In genomic region chr11:78381867-78382266, GRCh38 we compare ENCODE assay signal across 19 cellular contexts.
"Had no signal": no experiment of that assay in that cellular context is flagged by ENCODE, and none has a peak within 500 bp of the region (broad histone marks: within the 10 kb centered on the region; RNA-seq: fewer than 3 reads in every experiment).

No MANE protein-coding gene starts in this region.

- H3K9me3 ChIP-seq: adrenal gland, suprapubic skin had no signal

- H3K27me3 ChIP-seq: adrenal gland, suprapubic skin, upper lobe of right lung had no signal

- DNase-seq: activated CD4-positive, alpha-beta T cell treated with anti-CD3 and anti-CD28 coated beads, Interleukin-2, amount 10 ng/mL, durations not matched to agents 7 days and 5 days; activated CD4-positive, CD25-positive, alpha-beta regulatory T cell; activated CD8-positive, alpha-beta memory T cell treated with anti-CD3 and anti-CD28 coated beads for 24 hours; activated naive CD4-positive, alpha-beta T cell treated with anti-CD3 and anti-CD28 coated beads for 36 hours; adrenal gland; cortex of kidney; effector memory CD4-positive, alpha-beta T cell; left cardiac atrium; naive thymus-derived CD8-positive, alpha-beta T cell; occipital lobe; stimulated activated CD4-positive, alpha-beta T cell treated with anti-CD3 and anti-CD28 coated beads, Interleukin-2, amount 100 ng/mL, for 48 hours; stimulated activated naive CD8-positive, alpha-beta T cell treated with anti-CD3 and anti-CD28 coated beads, Interleukin-15, Interleukin-2, amounts not matched to agents 100 U/mL and 50 U/mL, for 24 hours; T-helper 2 cell; upper lobe of right lung had no signal

- H3K27ac Mint-ChIP-seq: activated CD4-positive, alpha-beta T cell treated with anti-CD3 and anti-CD28 coated beads, Interleukin-2, amount 10 ng/mL, durations not matched to agents 7 days and 5 days; activated naive CD4-positive, alpha-beta T cell treated with anti-CD3 and anti-CD28 coated beads for 36 hours; activated T-helper 17 cell treated with anti-CD3 and anti-CD28 coated beads, Interleukin-2, amount 50 U/mL, for 72 hours; naive thymus-derived CD8-positive, alpha-beta T cell had no signal

- H3K4me1 Mint-ChIP-seq: activated T-helper 17 cell treated with anti-CD3 and anti-CD28 coated beads, Interleukin-2, amount 50 U/mL, for 72 hours; central memory CD8-positive, alpha-beta T cell had no signal

- H3K4me3 Mint-ChIP-seq: activated CD4-positive, alpha-beta T cell treated with anti-CD3 and anti-CD28 coated beads, Interleukin-2, amount 10 ng/mL, durations not matched to agents 7 days and 5 days; activated naive CD4-positive, alpha-beta T cell treated with anti-CD3 and anti-CD28 coated beads for 36 hours; activated T-helper 17 cell treated with anti-CD3 and anti-CD28 coated beads, Interleukin-2, amount 50 U/mL, for 72 hours; central memory CD8-positive, alpha-beta T cell; naive thymus-derived CD8-positive, alpha-beta T cell had no signal

- H3K27me3 Mint-ChIP-seq: activated CD4-positive, alpha-beta T cell treated with anti-CD3 and anti-CD28 coated beads, Interleukin-2, amount 10 ng/mL, durations not matched to agents 7 days and 5 days; activated T-helper 17 cell treated with anti-CD3 and anti-CD28 coated beads, Interleukin-2, amount 50 U/mL, for 72 hours had no signal

- H3K4me3 ChIP-seq: adrenal gland, lung, suprapubic skin, upper lobe of right lung had no signal

- H3K27ac ChIP-seq: adrenal gland, epithelial cell of prostate, suprapubic skin, upper lobe of right lung had no signal

- H3K36me3 ChIP-seq: adrenal gland, suprapubic skin, upper lobe of right lung had no signal
